1 cellular context compared by ENCODE assay signal in genomic region chr16:5215911-5216310, GRCh38.
A peak's percentile ranks its signal among the peaks of the same experiment; 100 is the strongest.
TF ChIP-seq lines count a peak whose summit lies in the region.

No MANE protein-coding gene starts in this region.

TF ChIP-seq in H1, 55 proteins besides CTCF, POLR2A, EP300 and RAD21:
- TF ChIP-seq TEAD4 (IDR thresholded peaks at IDR 0.05; ENCODE audit: low read depth, low read length) (0 out of 2 replicates have a peak, but pooled peaks have one; percentile 29), GABPA (IDR thresholded peaks at IDR 0.05; ENCODE audit: borderline replicate concordance, insufficient read depth, low read length) (no peak), CHD1 (IDR thresholded peaks at IDR 0.05; ENCODE audit: low read depth, low read length) (no peak), YY1 (IDR thresholded peaks at IDR 0.05; ENCODE audit: low read depth, low read length) (no peak), TCF12 (IDR thresholded peaks at IDR 0.05; ENCODE audit: low read depth, low read length) (no peak), POU5F1 (IDR thresholded peaks at IDR 0.05; ENCODE audit: low read depth, low read length) (no peak), CHD2 (IDR thresholded peaks at IDR 0.05; ENCODE audit: low read length) (no peak)
TF ChIP-seq in H1: peak in this region for 1.
